Comparison of ENCODE assay signal across 18 cellular contexts in the genomic region with DNA sequence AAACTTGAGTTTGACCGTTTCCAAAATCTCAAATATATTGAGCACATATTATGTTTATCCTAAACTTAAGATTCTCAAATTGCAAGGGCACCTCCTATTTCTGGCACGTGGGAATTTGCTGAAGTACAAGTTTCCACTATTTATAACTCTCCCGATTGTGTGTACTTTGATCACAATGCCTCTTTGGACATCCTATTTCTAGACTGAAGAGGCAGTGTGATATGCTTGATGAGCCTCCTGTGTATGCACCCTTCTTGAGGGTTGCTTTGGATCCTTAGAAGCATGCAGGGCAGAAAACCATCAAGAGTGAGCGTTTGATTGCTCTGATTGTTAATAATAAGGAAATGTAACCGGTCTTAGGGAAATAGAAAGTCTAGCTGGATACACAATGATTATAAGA.
DNase-seq lines count a peak whose midpoint lies in the region; ATAC-seq and TF ChIP-seq lines count a peak whose summit lies in the region.
"Had no signal": no experiment of that assay in that cellular context is flagged by ENCODE, and none has a peak within 500 bp of the region (broad histone marks: within the 10 kb centered on the region; RNA-seq: fewer than 3 reads in every experiment).

No MANE protein-coding gene starts in this region.

- H3K36me3 ChIP-seq in left ventricle myocardium inferior, result no peaks in the 10 kb centered on the region
- no peaks in the 10 kb centered on the region for H3K36me3 ChIP-seq in CD4-positive, alpha-beta memory T cell (ENCODE audit: insufficient read depth, low read length)

- no peaks in the 10 kb centered on the region for H3K4me1 Mint-ChIP-seq in CD4-positive, alpha-beta memory T cell
- H3K4me1 Mint-ChIP-seq: CD14-positive monocyte had no signal

- intact Hi-C loops in Right ventricle myocardium inferior (cut with DNase I), result no loop called here
- intact Hi-C loops in cardiac septum (cut with DNase I), result no loop called here
- intact Hi-C loops in left ventricle myocardium inferior (cut with micrococcal nuclease), result no loop called here
- intact Hi-C loops in CD4-positive, alpha-beta memory T cell (cut with micrococcal nuclease), result no loop called here

- H3K27ac ChIP-seq in left ventricle myocardium inferior (replicated peaks), result peak overlapping the region; percentile 58
- H3K27ac ChIP-seq in layer of hippocampus (ENCODE audit: low read depth, low read length), result peak overlapping the region; percentile 75
- no peak overlapping the region for H3K27ac ChIP-seq in CD4-positive, alpha-beta memory T cell (ENCODE audit: low read depth, low read length)
- H3K27ac ChIP-seq: 22Rv1, A549 had no signal

- peaks cover 0 to 7% (median 4%) of the 10 kb centered on the region in 8 donors for H3K9me3 Mint-ChIP-seq in CD4-positive, alpha-beta memory T cell
- H3K9me3 Mint-ChIP-seq: H9 had no signal

- peaks cover 19% of the 10 kb centered on the region for H3K4me1 ChIP-seq in left ventricle myocardium inferior
- no peaks in the 10 kb centered on the region for H3K4me1 ChIP-seq in CD4-positive, alpha-beta memory T cell (ENCODE audit: insufficient read depth, low read length)
- H3K4me1 ChIP-seq: A549 had no signal

- CTCF ChIA-PET in CD4-positive, alpha-beta memory T cell (lab: Charles Lee; ENCODE audit: partially characterized antibody), result no interaction called here

- DNase-seq in Right ventricle myocardium inferior (ENCODE audit: missing footprints) (no peak), cardiac septum (ENCODE audit: low spot score) (no peak), left ventricle myocardium inferior (no peak), SHP77 (lab: John Stamatoyannopoulos, UW) (no peak), NAMALWA (ENCODE audit: low spot score) (no peak), UCSD-AML1 (lab: John Stamatoyannopoulos, UW; ENCODE audit: unreplicated experiment) (no peak)
- DNase-seq in CD4-positive, alpha-beta memory T cell, result no peak
- DNase-seq: AML-193; Calu3; CD8-positive, alpha-beta T cell; DMS79 treated with DMSO at 0.1 percent for 48 hours; GF-D8; GOT3; H9 had no signal

- H3K4me3 ChIP-seq in left ventricle myocardium inferior, result no peak overlapping the region
- H3K4me3 ChIP-seq in CD4-positive, alpha-beta memory T cell (ENCODE audit: low read length in 2 of 2), result no peak overlapping the region
- H3K4me3 ChIP-seq: A549 had no signal

- POLR2A ChIA-PET in CD4-positive, alpha-beta memory T cell (lab: Charles Lee; ENCODE audit: partially characterized antibody), result no interaction called here

- peaks cover 1 to 7% of the 10 kb centered on the region in 2 donors for H3K27me3 Mint-ChIP-seq in CD4-positive, alpha-beta memory T cell

- H3K27ac Mint-ChIP-seq in CD4-positive, alpha-beta memory T cell, result no peak overlapping the region
- H3K27ac Mint-ChIP-seq: CD14-positive monocyte; CD8-positive, alpha-beta T cell; H9 had no signal

- H3K9me3 ChIP-seq in left ventricle myocardium inferior (replicated peaks), result peaks cover 7% of the 10 kb centered on the region
- H3K9me3 ChIP-seq in CD4-positive, alpha-beta memory T cell (ENCODE audit: control insufficient read depth in 1 of 2, low read length in 2 of 2), result no peaks in the 10 kb centered on the region
- H3K9me3 ChIP-seq: A549 had no signal

- ATAC-seq in Right ventricle myocardium inferior, result peak; percentile 67
- ATAC-seq: A549; CD8-positive, alpha-beta T cell had no signal

- H3K4me3 Mint-ChIP-seq in CD4-positive, alpha-beta memory T cell, result no peak overlapping the region
- H3K4me3 Mint-ChIP-seq: CD14-positive monocyte; CD8-positive, alpha-beta T cell; H9 had no signal

- H3K36me3 Mint-ChIP-seq in CD4-positive, alpha-beta memory T cell, result no peaks in the 10 kb centered on the region
- H3K36me3 Mint-ChIP-seq: CD14-positive monocyte; CD8-positive, alpha-beta T cell had no signal

- TF ChIP-seq CTCF in left ventricle myocardium inferior (IDR thresholded peaks at IDR 0.05; ENCODE audit: borderline replicate concordance), result no peak

- peaks cover 5% of the 10 kb centered on the region for H3K27me3 ChIP-seq in left ventricle myocardium inferior (ENCODE audit: low read depth)
- H3K27me3 ChIP-seq in layer of hippocampus (ENCODE audit: control insufficient read depth, insufficient read depth, low read length), result no peaks in the 10 kb centered on the region
- H3K27me3 ChIP-seq in CD4-positive, alpha-beta memory T cell (ENCODE audit: insufficient read depth, low read length), result no peaks in the 10 kb centered on the region
